Comparison of ENCODE assay signal across 1 cellular context in genomic region chr4:47017494-47017893, GRCh38.
TF ChIP-seq lines count a peak whose summit lies in the region.

No MANE protein-coding gene starts in this region.

TF ChIP-seq in GM12878, 131 proteins besides CTCF, POLR2A, EP300 and RAD21:
- TF ChIP-seq PAX8 (IDR thresholded peaks at IDR 0.05) (no peak), CBFB (IDR thresholded peaks at IDR 0.05; ENCODE audit: low read depth) (no peak), BMI1 (IDR thresholded peaks at IDR 0.05; ENCODE audit: borderline replicate concordance) (no peak), JUNB (IDR thresholded peaks at IDR 0.05) (peak; percentile 20; the same call in 1 of the 2 replicates)
TF ChIP-seq in GM12878: peak in this region for 1.
